Comparison of ENCODE assay signal across 1 cellular context in the genomic region with DNA sequence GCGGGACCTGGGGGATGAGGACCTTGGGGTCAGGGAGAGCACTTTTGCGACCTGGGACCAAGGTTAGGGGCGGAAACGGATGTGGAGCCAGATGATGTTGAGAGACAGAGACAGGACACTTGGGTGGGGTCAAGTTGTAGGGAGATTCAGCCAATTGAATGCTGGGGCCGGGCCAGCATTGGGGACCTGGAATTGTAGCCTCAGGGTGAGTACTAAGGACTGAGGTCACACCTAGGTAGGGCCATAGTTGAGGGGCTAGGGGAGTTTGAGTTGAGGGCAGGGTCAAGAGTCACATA.
TF ChIP-seq lines count a peak whose summit lies in the region.

No MANE protein-coding gene starts in this region.

TF ChIP-seq in GM23338, 12 proteins besides CTCF, POLR2A, EP300 and RAD21 (continued from another document):
- TF ChIP-seq, protein P1, sequence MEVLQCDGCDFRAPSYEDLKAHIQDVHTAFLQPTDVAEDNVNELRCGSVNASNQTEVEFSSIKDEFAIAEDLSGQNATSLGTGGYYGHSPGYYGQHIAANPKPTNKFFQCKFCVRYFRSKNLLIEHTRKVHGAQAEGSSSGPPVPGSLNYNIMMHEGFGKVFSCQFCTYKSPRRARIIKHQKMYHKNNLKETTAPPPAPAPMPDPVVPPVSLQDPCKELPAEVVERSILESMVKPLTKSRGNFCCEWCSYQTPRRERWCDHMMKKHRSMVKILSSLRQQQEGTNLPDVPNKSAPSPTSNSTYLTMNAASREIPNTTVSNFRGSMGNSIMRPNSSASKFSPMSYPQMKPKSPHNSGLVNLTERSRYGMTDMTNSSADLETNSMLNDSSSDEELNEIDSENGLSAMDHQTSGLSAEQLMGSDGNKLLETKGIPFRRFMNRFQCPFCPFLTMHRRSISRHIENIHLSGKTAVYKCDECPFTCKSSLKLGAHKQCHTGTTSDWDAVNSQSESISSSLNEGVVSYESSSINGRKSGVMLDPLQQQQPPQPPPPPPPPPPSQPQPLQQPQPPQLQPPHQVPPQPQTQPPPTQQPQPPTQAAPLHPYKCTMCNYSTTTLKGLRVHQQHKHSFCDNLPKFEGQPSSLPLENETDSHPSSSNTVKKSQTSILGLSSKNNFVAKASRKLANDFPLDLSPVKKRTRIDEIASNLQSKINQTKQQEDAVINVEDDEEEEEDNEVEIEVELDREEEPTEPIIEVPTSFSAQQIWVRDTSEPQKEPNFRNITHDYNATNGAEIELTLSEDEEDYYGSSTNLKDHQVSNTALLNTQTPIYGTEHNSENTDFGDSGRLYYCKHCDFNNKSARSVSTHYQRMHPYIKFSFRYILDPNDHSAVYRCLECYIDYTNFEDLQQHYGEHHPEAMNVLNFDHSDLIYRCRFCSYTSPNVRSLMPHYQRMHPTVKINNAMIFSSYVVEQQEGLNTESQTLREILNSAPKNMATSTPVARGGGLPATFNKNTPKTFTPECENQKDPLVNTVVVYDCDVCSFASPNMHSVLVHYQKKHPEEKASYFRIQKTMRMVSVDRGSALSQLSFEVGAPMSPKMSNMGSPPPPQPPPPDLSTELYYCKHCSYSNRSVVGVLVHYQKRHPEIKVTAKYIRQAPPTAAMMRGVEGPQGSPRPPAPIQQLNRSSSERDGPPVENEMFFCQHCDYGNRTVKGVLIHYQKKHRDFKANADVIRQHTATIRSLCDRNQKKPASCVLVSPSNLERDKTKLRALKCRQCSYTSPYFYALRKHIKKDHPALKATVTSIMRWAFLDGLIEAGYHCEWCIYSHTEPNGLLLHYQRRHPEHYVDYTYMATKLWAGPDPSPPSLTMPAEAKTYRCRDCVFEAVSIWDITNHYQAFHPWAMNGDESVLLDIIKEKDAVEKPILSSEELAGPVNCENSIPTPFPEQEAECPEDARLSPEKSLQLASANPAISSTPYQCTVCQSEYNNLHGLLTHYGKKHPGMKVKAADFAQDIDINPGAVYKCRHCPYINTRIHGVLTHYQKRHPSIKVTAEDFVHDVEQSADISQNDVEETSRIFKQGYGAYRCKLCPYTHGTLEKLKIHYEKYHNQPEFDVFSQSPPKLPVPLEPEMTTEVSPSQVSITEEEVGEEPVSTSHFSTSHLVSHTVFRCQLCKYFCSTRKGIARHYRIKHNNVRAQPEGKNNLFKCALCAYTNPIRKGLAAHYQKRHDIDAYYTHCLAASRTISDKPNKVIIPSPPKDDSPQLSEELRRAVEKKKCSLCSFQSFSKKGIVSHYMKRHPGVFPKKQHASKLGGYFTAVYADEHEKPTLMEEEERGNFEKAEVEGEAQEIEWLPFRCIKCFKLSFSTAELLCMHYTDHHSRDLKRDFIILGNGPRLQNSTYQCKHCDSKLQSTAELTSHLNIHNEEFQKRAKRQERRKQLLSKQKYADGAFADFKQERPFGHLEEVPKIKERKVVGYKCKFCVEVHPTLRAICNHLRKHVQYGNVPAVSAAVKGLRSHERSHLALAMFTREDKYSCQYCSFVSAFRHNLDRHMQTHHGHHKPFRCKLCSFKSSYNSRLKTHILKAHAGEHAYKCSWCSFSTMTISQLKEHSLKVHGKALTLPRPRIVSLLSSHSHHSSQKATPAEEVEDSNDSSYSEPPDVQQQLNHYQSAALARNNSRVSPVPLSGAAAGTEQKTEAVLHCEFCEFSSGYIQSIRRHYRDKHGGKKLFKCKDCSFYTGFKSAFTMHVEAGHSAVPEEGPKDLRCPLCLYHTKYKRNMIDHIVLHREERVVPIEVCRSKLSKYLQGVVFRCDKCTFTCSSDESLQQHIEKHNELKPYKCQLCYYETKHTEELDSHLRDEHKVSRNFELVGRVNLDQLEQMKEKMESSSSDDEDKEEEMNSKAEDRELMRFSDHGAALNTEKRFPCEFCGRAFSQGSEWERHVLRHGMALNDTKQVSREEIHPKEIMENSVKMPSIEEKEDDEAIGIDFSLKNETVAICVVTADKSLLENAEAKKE (CRISPR knock-in tag; IDR thresholded peaks at IDR 0.05) = no peak
- TF ChIP-seq STAT1 (IDR thresholded peaks at IDR 0.05; ENCODE audit: unreplicated experiment) (no peak), ZNF114 (CRISPR knock-in tag; IDR thresholded peaks at IDR 0.05) (no peak), ZNF331 (CRISPR knock-in tag; IDR thresholded peaks at IDR 0.05; ENCODE audit: low read depth) (no peak), EZH2 (IDR thresholded peaks at IDR 0.05; ENCODE audit: low read depth, unreplicated experiment) (no peak), CREB1 (CRISPR knock-in tag; IDR thresholded peaks at IDR 0.05; ENCODE audit: low read depth) (no peak)
- TF ChIP-seq, protein P2, sequence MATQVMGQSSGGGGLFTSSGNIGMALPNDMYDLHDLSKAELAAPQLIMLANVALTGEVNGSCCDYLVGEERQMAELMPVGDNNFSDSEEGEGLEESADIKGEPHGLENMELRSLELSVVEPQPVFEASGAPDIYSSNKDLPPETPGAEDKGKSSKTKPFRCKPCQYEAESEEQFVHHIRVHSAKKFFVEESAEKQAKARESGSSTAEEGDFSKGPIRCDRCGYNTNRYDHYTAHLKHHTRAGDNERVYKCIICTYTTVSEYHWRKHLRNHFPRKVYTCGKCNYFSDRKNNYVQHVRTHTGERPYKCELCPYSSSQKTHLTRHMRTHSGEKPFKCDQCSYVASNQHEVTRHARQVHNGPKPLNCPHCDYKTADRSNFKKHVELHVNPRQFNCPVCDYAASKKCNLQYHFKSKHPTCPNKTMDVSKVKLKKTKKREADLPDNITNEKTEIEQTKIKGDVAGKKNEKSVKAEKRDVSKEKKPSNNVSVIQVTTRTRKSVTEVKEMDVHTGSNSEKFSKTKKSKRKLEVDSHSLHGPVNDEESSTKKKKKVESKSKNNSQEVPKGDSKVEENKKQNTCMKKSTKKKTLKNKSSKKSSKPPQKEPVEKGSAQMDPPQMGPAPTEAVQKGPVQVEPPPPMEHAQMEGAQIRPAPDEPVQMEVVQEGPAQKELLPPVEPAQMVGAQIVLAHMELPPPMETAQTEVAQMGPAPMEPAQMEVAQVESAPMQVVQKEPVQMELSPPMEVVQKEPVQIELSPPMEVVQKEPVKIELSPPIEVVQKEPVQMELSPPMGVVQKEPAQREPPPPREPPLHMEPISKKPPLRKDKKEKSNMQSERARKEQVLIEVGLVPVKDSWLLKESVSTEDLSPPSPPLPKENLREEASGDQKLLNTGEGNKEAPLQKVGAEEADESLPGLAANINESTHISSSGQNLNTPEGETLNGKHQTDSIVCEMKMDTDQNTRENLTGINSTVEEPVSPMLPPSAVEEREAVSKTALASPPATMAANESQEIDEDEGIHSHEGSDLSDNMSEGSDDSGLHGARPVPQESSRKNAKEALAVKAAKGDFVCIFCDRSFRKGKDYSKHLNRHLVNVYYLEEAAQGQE (IDR thresholded peaks at IDR 0.05; ENCODE audit: unreplicated experiment) = no peak
